In genomic region chr5:80092521-80093107, GRCh38 we compare ENCODE assay signal across 16 cellular contexts. TPM values are rescaled to one million over a fixed set of nuclear protein-coding genes. Genes with fewer than 3 reads are reported as not detected.
DNase-seq lines count a peak whose midpoint lies in the region; FAIRE-seq and TF ChIP-seq lines count a peak whose summit lies in the region.
"Had no signal": no experiment of that assay in that cellular context is flagged by ENCODE, and none has a peak within 500 bp of the region (broad histone marks: within the 10 kb centered on the region; RNA-seq: fewer than 3 reads in every experiment).

No MANE protein-coding gene starts in this region.

- H3K27me3 Mint-ChIP-seq in activated naive CD4-positive, alpha-beta T cell treated with anti-CD3 and anti-CD28 coated beads, Interleukin-2, amount 50 U/mL, for 24 hours, result no peaks in the 10 kb centered on the region
- no peaks in the 10 kb centered on the region for H3K27me3 Mint-ChIP-seq in T-helper 1 cell treated with Interleukin-12 subunit alpha and Interleukin-12 subunit beta and Interleukin-4 antibody, amounts not matched to agents 30 μg/mL and 1 μg/mL, for 36 hours (ENCODE audit: low read depth)
- H3K27me3 Mint-ChIP-seq in astrocyte (ENCODE audit: low read depth, unreplicated experiment) (no peaks in the 10 kb centered on the region), progenitor cell of endocrine pancreas (no peaks in the 10 kb centered on the region)

- H3K27ac Mint-ChIP-seq in activated naive CD4-positive, alpha-beta T cell treated with anti-CD3 and anti-CD28 coated beads, Interleukin-2, amount 50 U/mL, for 24 hours, result peak overlapping the region; percentile 53
- peak overlapping the region; percentile 49 for H3K27ac Mint-ChIP-seq in T-helper 1 cell treated with Interleukin-12 subunit alpha and Interleukin-12 subunit beta and Interleukin-4 antibody, amounts not matched to agents 30 μg/mL and 1 μg/mL, for 36 hours
- H3K27ac Mint-ChIP-seq in astrocyte (ENCODE audit: unreplicated experiment) (no peak overlapping the region), progenitor cell of endocrine pancreas (peak overlapping the region; percentile 98)
- H3K27ac Mint-ChIP-seq: GM23338 had no signal

- TF ChIP-seq EP300 in sigmoid colon (IDR thresholded peaks at IDR 0.05), result no peak

- H3K4me1 Mint-ChIP-seq in activated naive CD4-positive, alpha-beta T cell treated with anti-CD3 and anti-CD28 coated beads, Interleukin-2, amount 50 U/mL, for 24 hours, result peaks cover 35% of the 10 kb centered on the region
- H3K4me1 Mint-ChIP-seq in T-helper 1 cell treated with Interleukin-12 subunit alpha and Interleukin-12 subunit beta and Interleukin-4 antibody, amounts not matched to agents 30 μg/mL and 1 μg/mL, for 36 hours (ENCODE audit: low read depth), result peaks cover 11% of the 10 kb centered on the region
- H3K4me1 Mint-ChIP-seq in astrocyte (ENCODE audit: low read depth, unreplicated experiment) (peaks cover 8% of the 10 kb centered on the region), progenitor cell of endocrine pancreas (ENCODE audit: low read depth) (peaks cover 36% of the 10 kb centered on the region)

- H3K4me1 ChIP-seq in astrocyte (ENCODE audit: insufficient read depth, low read length) (no peaks in the 10 kb centered on the region), sigmoid colon (peaks cover 0 to 14% (median 2%) of the 10 kb centered on the region in 4 donors)
- H3K4me1 ChIP-seq: colonic mucosa had no signal

- 77 to 89% methylated on average over 7 of the region's 7 CpGs for WGBS in sigmoid colon, 2 donors

- H2AFZ ChIP-seq in astrocyte (ENCODE audit: low read depth, low read length), result no peak overlapping the region

- H3K27me3 ChIP-seq in astrocyte (ENCODE audit: insufficient read depth, low read length) (no peaks in the 10 kb centered on the region), sigmoid colon (no peaks in the 10 kb centered on the region)
- H3K27me3 ChIP-seq: body of pancreas, colonic mucosa had no signal

- no peaks in the 10 kb centered on the region for H3K36me3 ChIP-seq in astrocyte (ENCODE audit: insufficient read depth, low read length)
- no peaks in the 10 kb centered on the region for H3K36me3 ChIP-seq in sigmoid colon
- H3K36me3 ChIP-seq: colonic mucosa had no signal

- no peak for TF ChIP-seq POLR2A in sigmoid colon (IDR thresholded peaks at IDR 0.05)

- no peak overlapping the region for H3K9ac ChIP-seq in astrocyte (ENCODE audit: low read length)

- H3K4me3 ChIP-seq in astrocyte (ENCODE audit: insufficient read depth, low read depth, low read length) (no peak overlapping the region), sigmoid colon (no peak overlapping the region)
- H3K4me3 ChIP-seq: body of pancreas, colonic mucosa, GM23338 had no signal

- H3K4me3 Mint-ChIP-seq in activated naive CD4-positive, alpha-beta T cell treated with anti-CD3 and anti-CD28 coated beads, Interleukin-2, amount 50 U/mL, for 24 hours, result peak overlapping the region; percentile 47
- no peak overlapping the region for H3K4me3 Mint-ChIP-seq in T-helper 1 cell treated with Interleukin-12 subunit alpha and Interleukin-12 subunit beta and Interleukin-4 antibody, amounts not matched to agents 30 μg/mL and 1 μg/mL, for 36 hours
- H3K4me3 Mint-ChIP-seq in astrocyte (ENCODE audit: unreplicated experiment) (no peak overlapping the region), progenitor cell of endocrine pancreas (ENCODE audit: low read depth) (no peak overlapping the region)
- H3K4me3 Mint-ChIP-seq: GM23338 had no signal

- H3K9me3 ChIP-seq in astrocyte (ENCODE audit: insufficient read depth, low read depth, low read length) (no peaks in the 10 kb centered on the region), sigmoid colon (no peaks in the 10 kb centered on the region)
- H3K9me3 ChIP-seq: body of pancreas, colonic mucosa had no signal

- peak; percentile 26 for FAIRE-seq in astrocyte (lab: Jason Lieb, UNC)
- FAIRE-seq: endothelial cell of umbilical vein had no signal

- no peaks in the 10 kb centered on the region for H3K79me2 ChIP-seq in astrocyte (ENCODE audit: insufficient read depth, low read length)

- no peaks in the 10 kb centered on the region for H3K9me3 Mint-ChIP-seq in activated naive CD4-positive, alpha-beta T cell treated with anti-CD3 and anti-CD28 coated beads, Interleukin-2, amount 50 U/mL, for 24 hours
- H3K9me3 Mint-ChIP-seq in T-helper 1 cell treated with Interleukin-12 subunit alpha and Interleukin-12 subunit beta and Interleukin-4 antibody, amounts not matched to agents 30 μg/mL and 1 μg/mL, for 36 hours, result no peaks in the 10 kb centered on the region
- H3K9me3 Mint-ChIP-seq in astrocyte (ENCODE audit: unreplicated experiment), result no peaks in the 10 kb centered on the region
- no peaks in the 10 kb centered on the region for H3K9me3 Mint-ChIP-seq in progenitor cell of endocrine pancreas (ENCODE audit: low read depth)
- H3K9me3 Mint-ChIP-seq: GM23338 had no signal

- no peak for DNase-seq in activated naive CD4-positive, alpha-beta T cell treated with Interleukin-2 at 50 U/mL for 16 hours
- DNase-seq in astrocyte (ENCODE audit: low read depth), result no peak
- DNase-seq in progenitor cell of endocrine pancreas (ENCODE audit: low spot score, unreplicated experiment), result no peak
- DNase-seq in sigmoid colon, result no peak
- DNase-seq in H4 (ENCODE audit: low spot score), result no peak
- DNase-seq in DMS153 (lab: John Stamatoyannopoulos, UW), result no peak
- DNase-seq: body of pancreas, colonic mucosa, COR-L47, EL, KBM-7, NCI-H187 treated with DMSO at 0.1 percent for 48 hours had no signal

- intact Hi-C loops in sigmoid colon (cut with DNase I), result loop anchor here (1.0 to 5.0 kb wide), 5 partner anchors 50 to 315 kb away; partner anchors contain the start of genes SERINC5 and ZFYVE16

- H3K27ac ChIP-seq in astrocyte (ENCODE audit: low read depth, low read length) (no peak overlapping the region), sigmoid colon (peak overlapping the region in 2 of 4 donors; percentile 29 to 33)
- H3K27ac ChIP-seq: colonic mucosa had no signal

- no peak overlapping the region for H3K4me2 ChIP-seq in astrocyte (ENCODE audit: low read length)
- H3K4me2 ChIP-seq: GM23338 had no signal

- H4K20me1 ChIP-seq in astrocyte (ENCODE audit: insufficient read depth, low read length), result no peaks in the 10 kb centered on the region

- H3K36me3 Mint-ChIP-seq in activated naive CD4-positive, alpha-beta T cell treated with anti-CD3 and anti-CD28 coated beads, Interleukin-2, amount 50 U/mL, for 24 hours, result peaks cover 5% of the 10 kb centered on the region
- H3K36me3 Mint-ChIP-seq in T-helper 1 cell treated with Interleukin-12 subunit alpha and Interleukin-12 subunit beta and Interleukin-4 antibody, amounts not matched to agents 30 μg/mL and 1 μg/mL, for 36 hours (ENCODE audit: low read depth), result peaks cover 4% of the 10 kb centered on the region
- H3K36me3 Mint-ChIP-seq in astrocyte (ENCODE audit: low read depth, unreplicated experiment) (no peaks in the 10 kb centered on the region), progenitor cell of endocrine pancreas (ENCODE audit: insufficient read depth) (peaks cover 2% of the 10 kb centered on the region)

- TF ChIP-seq CTCF in astrocyte (IDR thresholded peaks at IDR 0.05; ENCODE audit: insufficient read depth, low read depth, low read length), result no peak
- TF ChIP-seq CTCF in progenitor cell of endocrine pancreas (IDR thresholded peaks at IDR 0.05; ENCODE audit: unreplicated experiment), result no peak
- TF ChIP-seq CTCF in sigmoid colon (IDR thresholded peaks at IDR 0.05), result no peak

RNA-seq across cellular contexts. Expression of gene THBS4, which starts 57.5 kb away (rescaled TPM):
- total RNA-seq in astrocyte, result 0.55 and 1.1 TPM in 2 replicates
- 5.6 and 6.1 TPM in 2 replicates for total RNA-seq in progenitor cell of endocrine pancreas
- total RNA-seq in sigmoid colon, result 100 to 1,000 TPM in 2 of 4 donors, 10 to 100 TPM in 2; 55.3 to 585 (median 105) TPM
- polyA plus RNA-seq in sigmoid colon, result 10 to 100 TPM in 1 of 3 donors, 1 to 10 TPM in 1, not detected in 1; 3.8 to 10.2 TPM
- 0.43 and 1.5 TPM in 2 replicates for total RNA-seq in H4 (2014; rRNA removed; shearing (Covaris generic))
- total RNA-seq: endothelial cell of umbilical vein had no signal
- polyA plus RNA-seq: endothelial cell of umbilical vein had no signal
